2 cellular contexts compared by ENCODE assay signal in genomic region chr2:60492550-60492949, GRCh38.
TF ChIP-seq lines count a peak whose summit lies in the region.

No MANE protein-coding gene starts in this region.

TF ChIP-seq in HepG2, 621 proteins besides CTCF, POLR2A, EP300 and RAD21 (continued from another document):
- TF ChIP-seq ZNF292 (CRISPR knock-in tag; IDR thresholded peaks at IDR 0.05; ENCODE audit: borderline replicate concordance, low read depth), result no peak
- no peak for TF ChIP-seq SRF (IDR thresholded peaks at IDR 0.05; ENCODE audit: low read depth, low read length)
- peak; percentile 22 for TF ChIP-seq HNRNPK (IDR thresholded peaks at IDR 0.05; ENCODE audit: low read depth, low read length, poor library complexity, severe bottlenecking)
- TF ChIP-seq ZNF790 (CRISPR knock-in tag; IDR thresholded peaks at IDR 0.05; ENCODE audit: borderline replicate concordance), result no peak

TF ChIP-seq in GM12891, 5 proteins besides CTCF, POLR2A, EP300 and RAD21 (continued from another document):
- TF ChIP-seq PAX5 (IDR thresholded peaks at IDR 0.05; ENCODE audit: insufficient read depth, low read length, severe bottlenecking) (no peak), POLR2AphosphoS5 (IDR thresholded peaks at IDR 0.05; ENCODE audit: low read depth, low read length) (no peak), TAF1 (IDR thresholded peaks at IDR 0.05; ENCODE audit: low read depth, low read length) (no peak)
